9 cellular contexts compared by ENCODE assay signal in the genomic region with DNA sequence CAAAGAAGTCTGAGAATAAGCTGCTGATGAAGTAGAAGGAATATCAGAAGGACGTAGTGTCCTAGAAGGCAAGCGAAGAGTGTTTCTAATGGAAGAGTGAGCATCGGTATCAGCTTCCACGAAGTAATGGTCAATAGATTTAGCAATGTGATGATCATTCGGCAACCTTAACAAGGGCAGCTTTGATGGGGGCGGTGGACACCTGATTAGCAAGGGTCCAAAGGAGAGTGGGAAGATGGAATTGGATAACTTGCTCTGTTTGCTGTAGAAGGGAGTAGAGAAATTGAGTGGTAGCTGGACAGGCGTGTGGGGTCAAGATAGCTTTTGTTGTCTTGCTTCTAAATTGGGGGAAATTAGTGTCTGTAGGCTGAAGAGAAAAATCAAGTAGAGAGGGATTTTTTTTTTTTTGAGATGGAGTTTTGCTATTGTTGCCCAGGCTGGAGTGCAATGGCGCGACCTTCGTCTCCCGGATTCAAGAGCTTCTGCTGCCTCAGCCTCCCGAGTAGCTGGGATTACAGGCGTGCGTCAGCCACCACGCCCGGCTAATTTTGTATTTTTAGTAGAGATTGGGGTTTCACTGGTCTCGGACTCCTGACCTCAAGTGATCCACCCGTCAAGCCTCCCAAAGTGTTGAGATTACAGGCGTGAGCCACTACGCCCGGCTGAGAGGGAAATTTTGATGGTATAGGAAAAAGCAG. TPM values are rescaled to one million over a fixed set of nuclear protein-coding genes. Genes with fewer than 3 reads are reported as not detected.
A peak's percentile ranks its signal among the peaks of the same experiment; 100 is the strongest.
DNase-seq lines count a peak whose midpoint lies in the region; ATAC-seq and TF ChIP-seq lines count a peak whose summit lies in the region.
"Had no signal": no experiment of that assay in that cellular context is flagged by ENCODE, and none has a peak within 500 bp of the region (broad histone marks: within the 10 kb centered on the region; RNA-seq: fewer than 3 reads in every experiment).

No MANE protein-coding gene starts in this region.

- ATAC-seq in CD4-positive, CD25-positive, alpha-beta regulatory T cell (ENCODE audit: low read depth in 2 of 2): no peak
- ATAC-seq in lower lobe of right lung: no peak
- ATAC-seq in GM19324 (IDR thresholded peaks at IDR 0.05; ENCODE audit: low FRiP score, unreplicated experiment): no peak
- no peak for ATAC-seq in GM21786 (IDR thresholded peaks at IDR 0.05; ENCODE audit: unreplicated experiment)

- no peak for DNase-seq in CD4-positive, CD25-positive, alpha-beta regulatory T cell
- no peak for DNase-seq in RWPE1 (ENCODE audit: low spot score)
- no peak for DNase-seq in lower lobe of right lung
- no peak for DNase-seq in activated naive CD4-positive, alpha-beta T cell treated with anti-CD3 and anti-CD28 coated beads, Interleukin-2, amount 10 ng/mL, durations not matched to agents 7 days and 5 days

- H3K36me3 Mint-ChIP-seq in CD4-positive, CD25-positive, alpha-beta regulatory T cell: no peaks in the 10 kb centered on the region
- peaks cover 14% of the 10 kb centered on the region for H3K36me3 Mint-ChIP-seq in activated naive CD4-positive, alpha-beta T cell treated with anti-CD3 and anti-CD28 coated beads, Interleukin-2, amount 10 ng/mL, durations not matched to agents 7 days and 5 days

- peaks cover 18% of the 10 kb centered on the region for H3K36me3 ChIP-seq in CD4-positive, CD25-positive, alpha-beta regulatory T cell (ENCODE audit: control insufficient read depth, insufficient read depth, low read length)
- H3K36me3 ChIP-seq in lower lobe of right lung: peaks cover 37% of the 10 kb centered on the region

- no peaks in the 10 kb centered on the region for H3K9me3 ChIP-seq in CD4-positive, CD25-positive, alpha-beta regulatory T cell (ENCODE audit: control insufficient read depth in 2 of 2, low read length in 2 of 2)
- no peaks in the 10 kb centered on the region for H3K9me3 ChIP-seq in lower lobe of right lung

- peaks cover 7% of the 10 kb centered on the region for H3K27me3 Mint-ChIP-seq in CD4-positive, CD25-positive, alpha-beta regulatory T cell
- peaks cover 25% of the 10 kb centered on the region for H3K27me3 Mint-ChIP-seq in activated naive CD4-positive, alpha-beta T cell treated with anti-CD3 and anti-CD28 coated beads, Interleukin-2, amount 10 ng/mL, durations not matched to agents 7 days and 5 days

- H3K27ac ChIP-seq in CD4-positive, CD25-positive, alpha-beta regulatory T cell (ENCODE audit: insufficient read depth, low read length, poor library complexity, severe bottlenecking): peak overlapping the region; percentile 92
- H3K27ac ChIP-seq in RWPE1 (peak overlapping the region; percentile 98), lower lobe of right lung (peak overlapping the region; percentile 69)

- no peaks in the 10 kb centered on the region for H3K9me3 Mint-ChIP-seq in CD4-positive, CD25-positive, alpha-beta regulatory T cell
- H3K9me3 Mint-ChIP-seq in activated naive CD4-positive, alpha-beta T cell treated with anti-CD3 and anti-CD28 coated beads, Interleukin-2, amount 10 ng/mL, durations not matched to agents 7 days and 5 days: no peaks in the 10 kb centered on the region

- no peak overlapping the region for H3K4me3 Mint-ChIP-seq in CD4-positive, CD25-positive, alpha-beta regulatory T cell
- no peak overlapping the region for H3K4me3 Mint-ChIP-seq in activated naive CD4-positive, alpha-beta T cell treated with anti-CD3 and anti-CD28 coated beads, Interleukin-2, amount 10 ng/mL, durations not matched to agents 7 days and 5 days

- H3K4me1 ChIP-seq in CD4-positive, CD25-positive, alpha-beta regulatory T cell (ENCODE audit: control insufficient read depth, insufficient read depth, low read length, poor library complexity, severe bottlenecking): peaks cover 18% of the 10 kb centered on the region
- peaks cover 31% of the 10 kb centered on the region for H3K4me1 ChIP-seq in lower lobe of right lung

- peaks cover 0 to 6% (median 0%) of the 10 kb centered on the region in 4 donors for H3K4me1 Mint-ChIP-seq in CD4-positive, CD25-positive, alpha-beta regulatory T cell
- peaks cover 10% of the 10 kb centered on the region for H3K4me1 Mint-ChIP-seq in activated naive CD4-positive, alpha-beta T cell treated with anti-CD3 and anti-CD28 coated beads, Interleukin-2, amount 10 ng/mL, durations not matched to agents 7 days and 5 days

- POLR2A ChIA-PET in RWPE1 (lab: Yijun Ruan, JAX; ENCODE audit: low non-redundant PET): no interaction called here

- TF ChIP-seq CTCF in RWPE1 (conservative IDR thresholded peaks at IDR 0.05; ENCODE audit: low read depth) (no peak), lower lobe of right lung (IDR thresholded peaks at IDR 0.05) (no peak)

- no peak overlapping the region for H3K27ac Mint-ChIP-seq in CD4-positive, CD25-positive, alpha-beta regulatory T cell
- no peak overlapping the region for H3K27ac Mint-ChIP-seq in activated naive CD4-positive, alpha-beta T cell treated with anti-CD3 and anti-CD28 coated beads, Interleukin-2, amount 10 ng/mL, durations not matched to agents 7 days and 5 days

- peak overlapping the region; percentile 92 for H3K4me3 ChIP-seq in CD4-positive, CD25-positive, alpha-beta regulatory T cell (ENCODE audit: low read depth, low read length)
- peak overlapping the region; percentile 39 for H3K4me3 ChIP-seq in lower lobe of right lung
- H3K4me3 ChIP-seq: lung had no signal

- CTCF ChIA-PET in RWPE1 (lab: Yijun Ruan, JAX): interaction anchor here (0.7 to 2.2 kb wide), 7 partner anchors 9 to 84 kb away, joined by 3 to 9 read pairs (median 4); a partner anchor contains a TSS
- CTCF ChIA-PET in activated naive CD4-positive, alpha-beta T cell treated with anti-CD3 and anti-CD28 coated beads, Interleukin-2, amount 10 ng/mL, durations not matched to agents 7 days and 5 days (lab: Charles Lee): interaction anchor here (0.6 to 3.2 kb wide), 16 partner anchors 11 to 603 kb away, joined by 3 to 40 read pairs (median 4); a partner anchor contains a TSS

- intact Hi-C loops in lower lobe of right lung (cut with DNase I): no loop called here

- no peaks in the 10 kb centered on the region for H3K27me3 ChIP-seq in CD4-positive, CD25-positive, alpha-beta regulatory T cell (ENCODE audit: control insufficient read depth, insufficient read depth, low read length)
- no peaks in the 10 kb centered on the region for H3K27me3 ChIP-seq in lower lobe of right lung (ENCODE audit: low read depth)

RNA-seq across cellular contexts. Expression of a gene that starts 13.9 kb away (rescaled TPM):
- total RNA-seq in CD4-positive, CD25-positive, alpha-beta regulatory T cell: not detected
- not detected for polyA plus RNA-seq in CD4-positive, CD25-positive, alpha-beta regulatory T cell
- total RNA-seq in lower lobe of right lung: 0.21 TPM
- total RNA-seq: urinary bladder had no signal

RNA-seq across cellular contexts. Expression of a gene that starts 14.4 kb away (rescaled TPM):
- total RNA-seq in CD4-positive, CD25-positive, alpha-beta regulatory T cell: 1,740 TPM
- 1 to 10 TPM; 4.8 to 7.7 (median 6.2) TPM for polyA plus RNA-seq in CD4-positive, CD25-positive, alpha-beta regulatory T cell
- total RNA-seq in lower lobe of right lung: 252 TPM

RNA-seq across cellular contexts. Expression of a gene that starts 19.5 kb away (rescaled TPM):
- 0.15 TPM for total RNA-seq in CD4-positive, CD25-positive, alpha-beta regulatory T cell
- polyA plus RNA-seq in CD4-positive, CD25-positive, alpha-beta regulatory T cell: under 1 TPM in 3 of 4 donors, not detected in 1; 0.18 to 0.51 (median 0.42) TPM
- not detected for total RNA-seq in lower lobe of right lung
- total RNA-seq: HT-29, urinary bladder had no signal
- polyA plus RNA-seq: urinary bladder had no signal

RNA-seq across cellular contexts. Expression of a gene that starts 25.0 kb away (rescaled TPM):
- total RNA-seq in CD4-positive, CD25-positive, alpha-beta regulatory T cell: 205 TPM
- polyA plus RNA-seq in CD4-positive, CD25-positive, alpha-beta regulatory T cell: 10 to 100 TPM; 42.7 to 60.4 (median 59.3) TPM
- total RNA-seq in lower lobe of right lung: 77.0 TPM

RNA-seq across cellular contexts. Expression of a gene that starts 38.4 kb away (rescaled TPM):
- 27.3 TPM for total RNA-seq in CD4-positive, CD25-positive, alpha-beta regulatory T cell
- 10 to 100 TPM; 20.6 to 38.9 (median 29.9) TPM for polyA plus RNA-seq in CD4-positive, CD25-positive, alpha-beta regulatory T cell
- 12.9 TPM for total RNA-seq in lower lobe of right lung
